In genomic region chr7:108402865-108403264, GRCh38 we compare ENCODE assay signal across 17 cellular contexts. TPM values are rescaled to one million over a fixed set of nuclear protein-coding genes. Genes with fewer than 3 reads are reported as not detected.
DNase-seq lines count a peak whose midpoint lies in the region; ATAC-seq, FAIRE-seq and TF ChIP-seq lines count a peak whose summit lies in the region.
"Had no signal": no experiment of that assay in that cellular context is flagged by ENCODE, and none has a peak within 500 bp of the region (broad histone marks: within the 10 kb centered on the region; RNA-seq: fewer than 3 reads in every experiment).

No MANE protein-coding gene starts in this region.

- no peaks in the 10 kb centered on the region for H3K79me2 ChIP-seq in astrocyte (ENCODE audit: insufficient read depth, low read length)

- no peaks in the 10 kb centered on the region for H3K36me3 Mint-ChIP-seq in astrocyte (ENCODE audit: low read depth, unreplicated experiment)
- H3K36me3 Mint-ChIP-seq in mesothelial cell of epicardium, result no peaks in the 10 kb centered on the region
- H3K36me3 Mint-ChIP-seq: natural killer cell treated with Interleukin-12 subunit alpha and Interleukin-12 subunit beta and Interleukin-15 and Interleukin-18, amount 100 ng/mL, for 72 hours had no signal

- no peaks in the 10 kb centered on the region for H3K27me3 ChIP-seq in astrocyte (ENCODE audit: insufficient read depth, low read length)

- H3K9me3 Mint-ChIP-seq in astrocyte (ENCODE audit: unreplicated experiment), result no peaks in the 10 kb centered on the region
- H3K9me3 Mint-ChIP-seq in mesothelial cell of epicardium, result no peaks in the 10 kb centered on the region
- H3K9me3 Mint-ChIP-seq: CD4-positive, alpha-beta T cell; natural killer cell treated with Interleukin-12 subunit alpha and Interleukin-12 subunit beta and Interleukin-15 and Interleukin-18, amount 100 ng/mL, for 72 hours had no signal

- TF ChIP-seq CTCF in astrocyte (IDR thresholded peaks at IDR 0.05; ENCODE audit: insufficient read depth, low read depth, low read length) (no peak), GM10266 (IDR thresholded peaks at IDR 0.05; ENCODE audit: control insufficient read depth, insufficient read depth, low read depth, missing control alignments) (no peak), mesothelial cell of epicardium (IDR thresholded peaks at IDR 0.05; ENCODE audit: unreplicated experiment) (no peak)

- no peaks in the 10 kb centered on the region for H4K20me1 ChIP-seq in astrocyte (ENCODE audit: insufficient read depth, low read length)

- no peak overlapping the region for H2AFZ ChIP-seq in astrocyte (ENCODE audit: low read depth, low read length)

- H3K27ac ChIP-seq in astrocyte (ENCODE audit: low read depth, low read length), result no peak overlapping the region

- H3K9me3 ChIP-seq in astrocyte (ENCODE audit: insufficient read depth, low read depth, low read length), result no peaks in the 10 kb centered on the region

- DNase-seq in astrocyte (ENCODE audit: low read depth) (peak; percentile 43), kidney tubule cell (ENCODE audit: low spot score) (peak; percentile 23), GM10266 (ENCODE audit: extremely low spot score) (no peak), mesothelial cell of epicardium (ENCODE audit: low spot score in 2 of 2, unreplicated experiment in 2 of 2) (no peak)
- no peak for DNase-seq in stimulated activated CD4-positive, alpha-beta T cell treated with anti-CD3 and anti-CD28 coated beads, Interleukin-15, amount 100 ng/mL, for 24 hours
- DNase-seq: activated CD4-positive, alpha-beta T cell treated with anti-CD3 and anti-CD28 coated beads, Interleukin-2, amount 50 U/mL, for 4 hours; activated gamma-delta T cell treated with Interleukin-2 at 50 U/mL for 16 hours; CD4-positive, alpha-beta T cell; central memory CD4-positive, alpha-beta T cell; NCI-H2171 had no signal

- no peaks in the 10 kb centered on the region for H3K36me3 ChIP-seq in astrocyte (ENCODE audit: insufficient read depth, low read length)

- no peak overlapping the region for H3K9ac ChIP-seq in astrocyte (ENCODE audit: low read length)

- H3K4me2 ChIP-seq in astrocyte (ENCODE audit: low read length), result no peak overlapping the region

- no peak overlapping the region for H3K4me3 ChIP-seq in astrocyte (ENCODE audit: insufficient read depth, low read depth, low read length)

- ATAC-seq in GM18520 (IDR thresholded peaks at IDR 0.05; ENCODE audit: unreplicated experiment) (peak; percentile 84), HG02610 (IDR thresholded peaks at IDR 0.05; ENCODE audit: unreplicated experiment) (peak; percentile 90), GM18909 (IDR thresholded peaks at IDR 0.05; ENCODE audit: poor library complexity, unreplicated experiment) (no peak)
- ATAC-seq: esophagus mucosa; natural killer cell treated with Interleukin-12 subunit alpha and Interleukin-12 subunit beta and Interleukin-15 and Interleukin-18, amount 100 ng/mL, for 72 hours; Panc1 had no signal

- FAIRE-seq in astrocyte (lab: Jason Lieb, UNC), result no peak
- FAIRE-seq: H54 had no signal

- H3K4me1 Mint-ChIP-seq in astrocyte (ENCODE audit: low read depth, unreplicated experiment) (no peaks in the 10 kb centered on the region), mesothelial cell of epicardium (peaks cover 23% of the 10 kb centered on the region)

- no peaks in the 10 kb centered on the region for H3K27me3 Mint-ChIP-seq in astrocyte (ENCODE audit: low read depth, unreplicated experiment)
- peaks cover 10% of the 10 kb centered on the region for H3K27me3 Mint-ChIP-seq in mesothelial cell of epicardium (ENCODE audit: low read depth)

- no peaks in the 10 kb centered on the region for H3K4me1 ChIP-seq in astrocyte (ENCODE audit: insufficient read depth, low read length)

- no peak overlapping the region for H3K4me3 Mint-ChIP-seq in astrocyte (ENCODE audit: unreplicated experiment)
- no peak overlapping the region for H3K4me3 Mint-ChIP-seq in mesothelial cell of epicardium
- H3K4me3 Mint-ChIP-seq: CD4-positive, alpha-beta T cell; natural killer cell treated with Interleukin-12 subunit alpha and Interleukin-12 subunit beta and Interleukin-15 and Interleukin-18, amount 100 ng/mL, for 72 hours had no signal

- H3K27ac Mint-ChIP-seq in astrocyte (ENCODE audit: unreplicated experiment) (no peak overlapping the region), mesothelial cell of epicardium (no peak overlapping the region)
- H3K27ac Mint-ChIP-seq: CD4-positive, alpha-beta T cell; natural killer cell treated with Interleukin-12 subunit alpha and Interleukin-12 subunit beta and Interleukin-15 and Interleukin-18, amount 100 ng/mL, for 72 hours had no signal

RNA-seq across cellular contexts. Expression of gene NRCAM, which starts 53.4 kb away (rescaled TPM):
- total RNA-seq in astrocyte (7.9 and 9.3 TPM in 2 replicates), mesothelial cell of epicardium (5.0 to 6.2 TPM (median 5.7 TPM) in 3 replicates)
- total RNA-seq: natural killer cell treated with Interleukin-12 subunit alpha and Interleukin-12 subunit beta and Interleukin-15 and Interleukin-18, amount 100 ng/mL, for 72 hours had no signal

Comparison
In these comparisons a context has a peak if more than half of its experiments do, and no peak if none do; other contexts are left out.
1. DNase-seq: peak in astrocyte (single experiment) and kidney tubule cell (single experiment); none in stimulated activated CD4-positive, alpha-beta T cell treated with anti-CD3 and anti-CD28 coated beads, Interleukin-15, amount 100 ng/mL, for 24 hours (single experiment), GM10266 (single experiment) and mesothelial cell of epicardium (0 of 2).